Comparison of ENCODE assay signal across 26 cellular contexts in the genomic region with DNA sequence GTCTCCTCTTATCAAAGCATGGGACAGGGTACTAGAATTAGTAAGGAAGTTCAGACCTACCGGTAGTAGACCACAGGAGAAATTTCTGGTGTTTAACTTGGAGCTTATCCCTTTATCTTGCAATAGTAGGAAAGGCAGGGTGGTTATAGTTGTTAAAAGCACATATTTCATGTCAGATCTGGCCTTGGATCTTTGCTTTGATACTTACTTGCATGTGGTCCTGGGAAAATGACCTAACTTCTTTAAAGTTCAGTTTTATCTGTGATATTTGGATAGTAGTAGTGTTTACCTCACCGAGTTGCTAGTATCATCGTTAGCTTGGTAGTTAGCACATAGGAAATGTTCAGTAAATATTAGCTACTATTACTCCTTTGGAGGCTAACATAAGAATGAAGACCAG. TPM values are rescaled to one million over a fixed set of nuclear protein-coding genes. Genes with fewer than 3 reads are reported as not detected.
DNase-seq lines count a peak whose midpoint lies in the region; ATAC-seq, FAIRE-seq and TF ChIP-seq lines count a peak whose summit lies in the region.
"Had no signal": no experiment of that assay in that cellular context is flagged by ENCODE, and none has a peak within 500 bp of the region (broad histone marks: within the 10 kb centered on the region; RNA-seq: fewer than 3 reads in every experiment).

No MANE protein-coding gene starts in this region.

- H2AFZ ChIP-seq in astrocyte (ENCODE audit: low read depth, low read length) (no peak overlapping the region), endothelial cell of umbilical vein (ENCODE audit: low read depth, low read length) (no peak overlapping the region)

- H3K4me2 ChIP-seq in astrocyte (ENCODE audit: low read length) (no peak overlapping the region), endothelial cell of umbilical vein (ENCODE audit: insufficient read depth, low read length) (no peak overlapping the region)
- H3K4me2 ChIP-seq: BLaER1 had no signal

- H3K9me1 ChIP-seq in endothelial cell of umbilical vein (replicated peaks; ENCODE audit: control insufficient read depth, extremely low read depth, insufficient read depth, low read length) = no peaks in the 10 kb centered on the region

- H3K27me3 Mint-ChIP-seq in astrocyte (ENCODE audit: low read depth, unreplicated experiment) = no peaks in the 10 kb centered on the region
- no peaks in the 10 kb centered on the region for H3K27me3 Mint-ChIP-seq in HFFc6 (ENCODE audit: insufficient read depth)
- H3K27me3 Mint-ChIP-seq: CD4-positive, alpha-beta memory T cell; CD4-positive, CD25-positive, alpha-beta regulatory T cell; CD8-positive, alpha-beta memory T cell had no signal

- CTCF ChIA-PET in endothelial cell of umbilical vein (lab: Charles Lee) = interaction anchor here (1.0 kb wide), 1 partner anchor 10 kb away, joined by 8 read pairs; no protein-coding TSS in a partner anchor

- no TSS peak for BruUV-seq in endothelial cell of umbilical vein (replicated peaks; lab: Mats Ljungman, UMichigan)

- H3K4me1 ChIP-seq in left ventricle myocardium inferior (no peaks in the 10 kb centered on the region), astrocyte (ENCODE audit: insufficient read depth, low read length) (no peaks in the 10 kb centered on the region), endothelial cell of umbilical vein (ENCODE audit: control insufficient read depth, extremely low read depth, insufficient read depth, low read length) (no peaks in the 10 kb centered on the region)
- H3K4me1 ChIP-seq: BE2C, BLaER1 had no signal

- H4K20me1 ChIP-seq in astrocyte (ENCODE audit: insufficient read depth, low read length) (no peaks in the 10 kb centered on the region), endothelial cell of umbilical vein (replicated peaks; ENCODE audit: control insufficient read depth, extremely low read depth, insufficient read depth, low read length) (no peaks in the 10 kb centered on the region)
- H4K20me1 ChIP-seq: BLaER1 had no signal

- H3K27me3 ChIP-seq in left ventricle myocardium inferior (ENCODE audit: low read depth) (no peaks in the 10 kb centered on the region), astrocyte (ENCODE audit: insufficient read depth, low read length) (no peaks in the 10 kb centered on the region), endothelial cell of umbilical vein (ENCODE audit: control insufficient read depth in 2 of 2, insufficient read depth in 2 of 2, low read length in 2 of 2) (no peaks in the 10 kb centered on the region), WERI-Rb-1 (ENCODE audit: insufficient read depth, low read depth, severe bottlenecking) (no peaks in the 10 kb centered on the region)
- H3K27me3 ChIP-seq: BE2C, BLaER1 had no signal

- no peak overlapping the region for H3K4me3 Mint-ChIP-seq in astrocyte (ENCODE audit: unreplicated experiment)
- no peak overlapping the region for H3K4me3 Mint-ChIP-seq in HFFc6
- H3K4me3 Mint-ChIP-seq: CD14-positive monocyte; CD4-positive, alpha-beta memory T cell; CD4-positive, CD25-positive, alpha-beta regulatory T cell; CD8-positive, alpha-beta memory T cell had no signal

- TF ChIP-seq POLR2A in endothelial cell of umbilical vein (IDR thresholded peaks at IDR 0.05; ENCODE audit: low read depth, low read length) (no peak), GM18505 (IDR thresholded peaks at IDR 0.05; ENCODE audit: borderline replicate concordance, extremely low read depth, insufficient read depth, insufficient read length) (no peak)

- H3K36me3 ChIP-seq in left ventricle myocardium inferior = peaks cover 97% of the 10 kb centered on the region
- peaks cover 15% of the 10 kb centered on the region for H3K36me3 ChIP-seq in astrocyte (ENCODE audit: insufficient read depth, low read length)
- peaks cover 3 to 12% of the 10 kb centered on the region in 2 experiments for H3K36me3 ChIP-seq in endothelial cell of umbilical vein (ENCODE audit: control insufficient read depth in 2 of 2, extremely low read depth in 1 of 2, insufficient read depth in 2 of 2, low read length in 2 of 2)
- peaks cover 25% of the 10 kb centered on the region for H3K36me3 ChIP-seq in WERI-Rb-1
- H3K36me3 ChIP-seq: BE2C had no signal

- H3K9ac ChIP-seq in astrocyte (ENCODE audit: low read length) = no peak overlapping the region
- H3K9ac ChIP-seq in endothelial cell of umbilical vein (replicated peaks; ENCODE audit: extremely low read depth, insufficient read depth, low read length) = no peak overlapping the region
- H3K9ac ChIP-seq: BLaER1 had no signal

- H3K36me3 Mint-ChIP-seq in astrocyte (ENCODE audit: low read depth, unreplicated experiment) (no peaks in the 10 kb centered on the region), HFFc6 (ENCODE audit: low read depth) (peaks cover 34% of the 10 kb centered on the region)

- H3K4me3 ChIP-seq in left ventricle myocardium inferior (no peak overlapping the region), astrocyte (ENCODE audit: insufficient read depth, low read depth, low read length) (no peak overlapping the region), endothelial cell of umbilical vein (replicated peaks in 1 of 3; ENCODE audit: insufficient read depth in 1 of 3, low read depth in 1 of 3, low read length in 3 of 3) (no peak overlapping the region), WERI-Rb-1 (ENCODE audit: low read depth, low read length) (no peak overlapping the region)
- H3K4me3 ChIP-seq: BLaER1 had no signal

- H3K4me1 Mint-ChIP-seq in astrocyte (ENCODE audit: low read depth, unreplicated experiment) (no peaks in the 10 kb centered on the region), HFFc6 (ENCODE audit: low read depth) (peaks cover 5% of the 10 kb centered on the region)
- H3K4me1 Mint-ChIP-seq: CD14-positive monocyte; CD4-positive, CD25-positive, alpha-beta regulatory T cell had no signal

- TF ChIP-seq CTCF in left ventricle myocardium inferior (IDR thresholded peaks at IDR 0.05; ENCODE audit: borderline replicate concordance) = no peak
- no peak for TF ChIP-seq CTCF in astrocyte (IDR thresholded peaks at IDR 0.05; ENCODE audit: insufficient read depth, low read depth, low read length)
- no peak for TF ChIP-seq CTCF in endothelial cell of umbilical vein (IDR thresholded peaks at IDR 0.05; ENCODE audit: extremely low read depth in 1 of 2, insufficient read depth in 1 of 2, low read depth in 1 of 2, low read length in 2 of 2)
- no peak for TF ChIP-seq CTCF in HFFc6 (IDR thresholded peaks at IDR 0.05)
- TF ChIP-seq CTCF in WERI-Rb-1 (IDR thresholded peaks at IDR 0.05; ENCODE audit: low read depth, low read length) = no peak

- POLR2A ChIA-PET in endothelial cell of umbilical vein (lab: Charles Lee) = no interaction called here

- dilution Hi-C loops in endothelial cell of umbilical vein (cut with MboI; ENCODE audit: extremely low pct_ligation_motif_present, low sequenced_read_pairs) = no loop called here

- intact Hi-C loops in left ventricle myocardium inferior (cut with micrococcal nuclease) = no loop called here
- intact Hi-C loops in cardiac septum (cut with DNase I) = no loop called here
- intact Hi-C loops in endothelial cell of umbilical vein (cut with micrococcal nuclease) = no loop called here

- peak overlapping the region; percentile 4 for H3K27ac ChIP-seq in left ventricle myocardium inferior (replicated peaks)
- H3K27ac ChIP-seq in astrocyte (ENCODE audit: low read depth, low read length) = no peak overlapping the region
- no peak overlapping the region for H3K27ac ChIP-seq in endothelial cell of umbilical vein (ENCODE audit: insufficient read depth, low read depth, low read length)
- H3K27ac ChIP-seq in WERI-Rb-1 = no peak overlapping the region
- H3K27ac ChIP-seq: 22Rv1, BLaER1 had no signal

- peaks cover 4% of the 10 kb centered on the region for H3K9me3 ChIP-seq in left ventricle myocardium inferior (replicated peaks)
- H3K9me3 ChIP-seq in astrocyte (ENCODE audit: insufficient read depth, low read depth, low read length) = no peaks in the 10 kb centered on the region
- H3K9me3 ChIP-seq in endothelial cell of umbilical vein (replicated peaks; ENCODE audit: control insufficient read depth, insufficient read depth, low read length) = no peaks in the 10 kb centered on the region
- no peaks in the 10 kb centered on the region for H3K9me3 ChIP-seq in WERI-Rb-1 (ENCODE audit: severe bottlenecking)
- H3K9me3 ChIP-seq: BE2C, BLaER1 had no signal

- H3K27ac Mint-ChIP-seq in astrocyte (ENCODE audit: unreplicated experiment) = no peak overlapping the region
- H3K27ac Mint-ChIP-seq in HFFc6 = no peak overlapping the region
- H3K27ac Mint-ChIP-seq: CD14-positive monocyte; CD4-positive, CD25-positive, alpha-beta regulatory T cell had no signal

- DNase-seq in left ventricle myocardium inferior (no peak), cardiac septum (ENCODE audit: low spot score) (no peak), astrocyte (ENCODE audit: low read depth) (no peak), endothelial cell of umbilical vein (ENCODE audit: low read depth, low spot score) (no peak), HFFc6 (no peak), WERI-Rb-1 (no peak)
- DNase-seq: ACHN; BE2C; C1 segment of cervical spinal cord; CD4-positive, alpha-beta memory T cell; CD4-positive, CD25-positive, alpha-beta regulatory T cell; CD8-positive, alpha-beta memory T cell; COR-L47; DMS 273 treated with DMSO at 0.1 percent for 48 hours; DMS153; DMS53; DMS79; DND-41; EL; GDM1 had no signal

- H3K79me2 ChIP-seq in astrocyte (ENCODE audit: insufficient read depth, low read length) (no peaks in the 10 kb centered on the region), endothelial cell of umbilical vein (ENCODE audit: control insufficient read depth, insufficient read depth, low read length) (no peaks in the 10 kb centered on the region)

- no peaks in the 10 kb centered on the region for H3K9me3 Mint-ChIP-seq in astrocyte (ENCODE audit: unreplicated experiment)
- no peaks in the 10 kb centered on the region for H3K9me3 Mint-ChIP-seq in HFFc6
- H3K9me3 Mint-ChIP-seq: CD14-positive monocyte; CD4-positive, alpha-beta memory T cell; CD4-positive, CD25-positive, alpha-beta regulatory T cell; CD8-positive, alpha-beta memory T cell had no signal

- FAIRE-seq in astrocyte (lab: Jason Lieb, UNC) = peak; percentile 66
- peak; percentile 42 for FAIRE-seq in endothelial cell of umbilical vein (lab: Jason Lieb, UNC)
- FAIRE-seq: GM12891, GM18507 had no signal

- ATAC-seq in GM18505 (IDR thresholded peaks at IDR 0.05; ENCODE audit: unreplicated experiment) = no peak

RNA-seq across cellular contexts. Expression of a gene that starts 15.4 kb away (rescaled TPM):
- total RNA-seq in left ventricle myocardium inferior (27.9 TPM), cardiac septum (38.6 TPM), astrocyte (11.5 and 12.0 TPM in 2 replicates), endothelial cell of umbilical vein (21.8 and 21.9 TPM in 2 replicates)
- 8.5 and 10.8 TPM in 2 replicates for polyA plus RNA-seq in endothelial cell of umbilical vein
- polyA plus RNA-seq in endothelial cell of umbilical vein (2011; cell fraction: cytosol; rRNA removed) = 8.4 and 10.2 TPM in 2 replicates
- 32.8 and 46.6 TPM in 2 replicates for polyA plus RNA-seq in endothelial cell of umbilical vein (2011; cell fraction: nucleus; rRNA removed)
- 11.3 and 16.2 TPM in 2 replicates for polyA plus RNA-seq in endothelial cell of umbilical vein (2012)
- 11.0 and 12.1 TPM in 2 replicates for polyA minus RNA-seq in endothelial cell of umbilical vein
- 4.0 TPM for polyA minus RNA-seq in endothelial cell of umbilical vein (2011; cell fraction: cytosol; rRNA and poly(A)+ RNA removed)
- polyA minus RNA-seq in endothelial cell of umbilical vein (2011; cell fraction: nucleus; rRNA and poly(A)+ RNA removed) = 22.2 and 35.2 TPM in 2 replicates
- 10 to 100 TPM; 13.9 to 18.8 (median 15.4) TPM for total RNA-seq in HFFc6 (2021; fragmentation: NEBNext Ultra II Directional; extraction: Animal tissue kit (Norgen Biotek cat#: 25700))

RNA-seq across cellular contexts. Expression of a gene that starts 57.9 kb away (rescaled TPM):
- total RNA-seq in left ventricle myocardium inferior (5.5 TPM), cardiac septum (6.3 TPM), astrocyte (12.7 and 14.7 TPM in 2 replicates), endothelial cell of umbilical vein (4.9 and 5.6 TPM in 2 replicates)
- polyA plus RNA-seq in endothelial cell of umbilical vein = 1.6 and 2.0 TPM in 2 replicates
- polyA plus RNA-seq in endothelial cell of umbilical vein (2011; cell fraction: cytosol; rRNA removed) = 1.5 and 1.6 TPM in 2 replicates
- polyA plus RNA-seq in endothelial cell of umbilical vein (2011; cell fraction: nucleus; rRNA removed) = 4.8 TPM in 2 replicates
- 0.86 and 1.2 TPM in 2 replicates for polyA plus RNA-seq in endothelial cell of umbilical vein (2012)
- 8.8 and 10.5 TPM in 2 replicates for polyA minus RNA-seq in endothelial cell of umbilical vein
- 6.3 TPM for polyA minus RNA-seq in endothelial cell of umbilical vein (2011; cell fraction: cytosol; rRNA and poly(A)+ RNA removed)
- polyA minus RNA-seq in endothelial cell of umbilical vein (2011; cell fraction: nucleus; rRNA and poly(A)+ RNA removed) = 8.2 and 10.6 TPM in 2 replicates
- 1 to 10 TPM; 1.1 to 1.6 (median 1.3) TPM for total RNA-seq in HFFc6 (2021; fragmentation: NEBNext Ultra II Directional; extraction: Animal tissue kit (Norgen Biotek cat#: 25700))
